Comparison of ENCODE assay signal across 9 cellular contexts in the genomic region with DNA sequence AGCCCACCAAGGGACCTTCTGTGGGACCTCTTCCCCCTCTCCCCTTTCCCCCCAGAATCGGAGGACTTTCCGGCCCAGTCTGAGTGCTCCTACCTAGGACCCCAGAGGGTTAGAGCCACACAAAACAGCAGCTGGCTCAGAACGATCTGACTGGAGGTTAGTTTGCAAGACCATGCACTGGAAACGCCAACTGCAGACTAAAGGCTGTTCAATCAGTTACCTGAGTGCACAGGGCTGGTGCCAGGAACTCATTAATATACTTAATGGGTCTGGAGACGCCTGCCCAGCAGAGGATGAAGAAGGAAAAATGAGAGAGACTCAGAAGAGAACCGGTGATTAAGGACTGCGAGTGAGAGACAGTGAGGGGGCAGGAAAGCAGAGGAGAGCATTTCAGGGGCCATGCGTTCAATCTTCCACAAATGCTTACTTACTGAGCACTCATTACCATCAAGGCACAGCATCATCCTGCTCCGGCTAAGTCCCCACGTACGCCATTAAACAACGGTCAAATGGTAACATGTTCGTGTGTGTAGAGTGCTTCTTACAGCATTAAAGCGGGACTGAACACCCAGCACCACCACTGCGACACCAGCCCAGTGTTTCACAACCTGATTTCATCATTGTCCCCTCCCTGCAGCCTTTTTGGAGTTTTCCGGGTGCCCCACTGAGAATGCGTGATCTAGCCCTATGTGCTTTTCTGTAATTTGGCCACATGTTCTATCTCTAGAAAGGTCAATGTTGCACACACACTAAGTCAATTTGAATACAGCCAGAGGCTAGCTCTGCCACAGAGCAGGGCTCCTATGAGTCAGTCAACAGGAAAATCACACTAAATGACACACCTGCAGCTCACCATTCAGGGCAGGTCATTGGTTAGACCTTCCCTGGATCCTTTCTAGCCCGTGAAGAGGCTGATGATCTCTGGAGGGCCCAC. TPM values are rescaled to one million over a fixed set of nuclear protein-coding genes. Genes with fewer than 3 reads are reported as not detected.
A peak's percentile ranks its signal among the peaks of the same experiment; 100 is the strongest.
DNase-seq lines count a peak whose midpoint lies in the region; ATAC-seq and TF ChIP-seq lines count a peak whose summit lies in the region.
"Had no signal": no experiment of that assay in that cellular context is flagged by ENCODE, and none has a peak within 500 bp of the region (broad histone marks: within the 10 kb centered on the region; RNA-seq: fewer than 3 reads in every experiment).

No MANE protein-coding gene starts in this region.

- peaks cover 87% of the 10 kb centered on the region for H3K79me2 ChIP-seq in smooth muscle cell (ENCODE audit: low read depth)

- H3F3A ChIP-seq in smooth muscle cell (ENCODE audit: low read depth), result peaks cover 88% of the 10 kb centered on the region

- no peaks in the 10 kb centered on the region for H3K9me3 Mint-ChIP-seq in activated CD4-positive, alpha-beta T cell treated with anti-CD3 and anti-CD28 coated beads, Interleukin-2, amount 10 ng/mL, durations not matched to agents 24 days and 14 days

- H3K4me3 ChIP-seq in smooth muscle cell, result no peak overlapping the region
- no peak overlapping the region for H3K4me3 ChIP-seq in SJCRH30

- H2AFZ ChIP-seq in smooth muscle cell (ENCODE audit: low read depth), result no peak overlapping the region

- H3K9ac ChIP-seq in smooth muscle cell (ENCODE audit: low read depth), result no peak overlapping the region

- peaks cover 94% of the 10 kb centered on the region for H3K36me3 Mint-ChIP-seq in activated CD4-positive, alpha-beta T cell treated with anti-CD3 and anti-CD28 coated beads, Interleukin-2, amount 10 ng/mL, durations not matched to agents 24 days and 14 days (ENCODE audit: low read depth)
- H3K36me3 Mint-ChIP-seq in T-helper 17 cell (ENCODE audit: low read depth), result peaks cover 7% of the 10 kb centered on the region

- H4K20me1 ChIP-seq in smooth muscle cell (ENCODE audit: low read depth), result peaks cover 100% of the 10 kb centered on the region

- H3K4me1 ChIP-seq in smooth muscle cell (ENCODE audit: low read depth) (peaks cover 34% of the 10 kb centered on the region), SJCRH30 (peaks cover 27% of the 10 kb centered on the region)

- H3K27me3 Mint-ChIP-seq in activated CD4-positive, alpha-beta T cell treated with anti-CD3 and anti-CD28 coated beads, Interleukin-2, amount 10 ng/mL, durations not matched to agents 24 days and 14 days, result no peaks in the 10 kb centered on the region
- no peaks in the 10 kb centered on the region for H3K27me3 Mint-ChIP-seq in T-helper 17 cell

- ATAC-seq in T-helper 17 cell (no peak), esophagus mucosa (peak; percentile 69)

- WGBS in smooth muscle cell (ENCODE audit: low lambda C conversion rate), result 85% methylated on average over 18 of the region's 18 CpGs

- no peak for TF ChIP-seq CTCF in smooth muscle cell (IDR thresholded peaks at IDR 0.05; ENCODE audit: borderline replicate concordance, insufficient read depth, poor library complexity, severe bottlenecking)

- peaks cover 3% of the 10 kb centered on the region for H3K36me3 ChIP-seq in smooth muscle cell (ENCODE audit: low read depth)
- peaks cover 97% of the 10 kb centered on the region for H3K36me3 ChIP-seq in SJCRH30

- H3K27ac ChIP-seq in smooth muscle cell (ENCODE audit: low read depth) (peak overlapping the region; percentile 97), SJCRH30 (no peak overlapping the region)

- peak overlapping the region; percentile 92 for H3K4me3 Mint-ChIP-seq in activated CD4-positive, alpha-beta T cell treated with anti-CD3 and anti-CD28 coated beads, Interleukin-2, amount 10 ng/mL, durations not matched to agents 24 days and 14 days
- H3K4me3 Mint-ChIP-seq in T-helper 17 cell, result no peak overlapping the region

- intact Hi-C loops in activated CD4-positive, alpha-beta T cell treated with anti-CD3 and anti-CD28 coated beads, Interleukin-2, amount 10 ng/mL, durations not matched to agents 24 days and 14 days (cut with micrococcal nuclease), result loop anchor here (5.0 kb wide), 1 partner anchor 116 kb away; no protein-coding TSS in a partner anchor

- no peaks in the 10 kb centered on the region for H3K9me3 ChIP-seq in T-helper 17 cell (ENCODE audit: control insufficient read depth, low read length, poor library complexity, severe bottlenecking)
- H3K9me3 ChIP-seq in smooth muscle cell (replicated peaks; ENCODE audit: low read depth), result no peaks in the 10 kb centered on the region
- no peaks in the 10 kb centered on the region for H3K9me3 ChIP-seq in SJCRH30 (replicated peaks)

- peak overlapping the region; percentile 86 for H3K27ac Mint-ChIP-seq in activated CD4-positive, alpha-beta T cell treated with anti-CD3 and anti-CD28 coated beads, Interleukin-2, amount 10 ng/mL, durations not matched to agents 24 days and 14 days
- H3K27ac Mint-ChIP-seq in T-helper 17 cell, result peak overlapping the region; percentile 57

- H3K27me3 ChIP-seq in smooth muscle cell (ENCODE audit: low read depth) (no peaks in the 10 kb centered on the region), SJCRH30 (no peaks in the 10 kb centered on the region)

- peaks cover 75% of the 10 kb centered on the region for H3K4me1 Mint-ChIP-seq in activated CD4-positive, alpha-beta T cell treated with anti-CD3 and anti-CD28 coated beads, Interleukin-2, amount 10 ng/mL, durations not matched to agents 24 days and 14 days
- H3K4me1 Mint-ChIP-seq in T-helper 17 cell, result peaks cover 37% of the 10 kb centered on the region

- H3K4me2 ChIP-seq in smooth muscle cell, result peak overlapping the region; percentile 79

- no peak for DNase-seq in activated CD4-positive, alpha-beta T cell treated with anti-CD3 and anti-CD28 coated beads, Interleukin-2, amount 10 ng/mL, durations not matched to agents 24 days and 14 days
- DNase-seq in activated CD4-positive, alpha-beta T cell treated with anti-CD3 and anti-CD28 coated beads, Interleukin-2, amount 50 U/mL, for 4 hours, result no peak
- DNase-seq in T-helper 17 cell (no peak), smooth muscle cell (lab: John Stamatoyannopoulos, UW; ENCODE audit: unreplicated experiment) (no peak), NCI-H1436 treated with DMSO at 0.1 percent for 48 hours (lab: John Stamatoyannopoulos, UW) (no peak), middle frontal gyrus (ENCODE audit: extremely low spot score, low spot score) (no peak), SJCRH30 (no peak)
- DNase-seq: T1000 had no signal

RNA-seq across cellular contexts. Expression of gene ENO1, which starts 7.6 kb away (rescaled TPM):
- 3,899 and 3,999 TPM in 2 replicates for total RNA-seq in activated CD4-positive, alpha-beta T cell treated with anti-CD3 and anti-CD28 coated beads, Interleukin-2, amount 10 ng/mL, durations not matched to agents 24 days and 14 days
- 100 to 1,000 TPM; 322 to 380 TPM for total RNA-seq in T-helper 17 cell
- total RNA-seq in esophagus mucosa, result 1,388 TPM
- total RNA-seq in smooth muscle cell, result 1,276 and 1,376 TPM in 2 replicates
- 2,156 and 2,235 TPM in 2 replicates for polyA plus RNA-seq in smooth muscle cell
- 2,596 and 2,758 TPM in 2 replicates for total RNA-seq in SJCRH30 (2014; rRNA removed; shearing (Covaris generic))

RNA-seq across cellular contexts. Expression of gene RERE, which starts 53.4 kb away (rescaled TPM):
- total RNA-seq in activated CD4-positive, alpha-beta T cell treated with anti-CD3 and anti-CD28 coated beads, Interleukin-2, amount 10 ng/mL, durations not matched to agents 24 days and 14 days, result 69.3 and 85.6 TPM in 2 replicates
- total RNA-seq in T-helper 17 cell (100 to 1,000 TPM; 102 to 108 TPM), esophagus mucosa (33.0 TPM), smooth muscle cell (59.2 and 64.0 TPM in 2 replicates)
- polyA plus RNA-seq in smooth muscle cell, result 45.6 and 70.7 TPM in 2 replicates
- 47.4 and 58.6 TPM in 2 replicates for total RNA-seq in SJCRH30 (2014; rRNA removed; shearing (Covaris generic))
